ENCODE assay signal across 15 cellular contexts in genomic region chr7:69843653-69844052, GRCh38.
A peak's percentile ranks its signal among the peaks of the same experiment; 100 is the strongest.
DNase-seq lines count a peak whose midpoint lies in the region; ATAC-seq and TF ChIP-seq lines count a peak whose summit lies in the region.
"Had no signal": no experiment of that assay in that cellular context is flagged by ENCODE, and none has a peak within 500 bp of the region (broad histone marks: within the 10 kb centered on the region; RNA-seq: fewer than 3 reads in every experiment).

No MANE protein-coding gene starts in this region.

- H3K27ac Mint-ChIP-seq in natural killer cell treated with Interleukin-12 subunit alpha and Interleukin-12 subunit beta and Interleukin-15 and Interleukin-18, amount 100 ng/mL, for 72 hours = no peak overlapping the region
- H3K27ac Mint-ChIP-seq: activated naive CD8-positive, alpha-beta T cell had no signal

- no peaks in the 10 kb centered on the region for H3K36me3 Mint-ChIP-seq in natural killer cell treated with Interleukin-12 subunit alpha and Interleukin-12 subunit beta and Interleukin-15 and Interleukin-18, amount 100 ng/mL, for 72 hours
- H3K36me3 Mint-ChIP-seq: activated naive CD8-positive, alpha-beta T cell had no signal

- peaks cover 0 to 3% of the 10 kb centered on the region in 2 donors for H3K4me1 Mint-ChIP-seq in natural killer cell treated with Interleukin-12 subunit alpha and Interleukin-12 subunit beta and Interleukin-15 and Interleukin-18, amount 100 ng/mL, for 72 hours (ENCODE audit: low read depth in 2 of 2)

- H3K4me3 ChIP-seq in GM12864 (ENCODE audit: low read depth, low read length) = no peak overlapping the region
- H3K4me3 ChIP-seq: A549 had no signal

- TF ChIP-seq CTCF in GM12864 (IDR thresholded peaks at IDR 0.05; ENCODE audit: low read depth, low read length, missing control alignments) = no peak

- H3K27me3 Mint-ChIP-seq in natural killer cell treated with Interleukin-12 subunit alpha and Interleukin-12 subunit beta and Interleukin-15 and Interleukin-18, amount 100 ng/mL, for 72 hours = peaks cover 6 to 14% of the 10 kb centered on the region in 2 donors

- H3K4me3 Mint-ChIP-seq in natural killer cell treated with Interleukin-12 subunit alpha and Interleukin-12 subunit beta and Interleukin-15 and Interleukin-18, amount 100 ng/mL, for 72 hours = no peak overlapping the region
- H3K4me3 Mint-ChIP-seq: activated naive CD8-positive, alpha-beta T cell had no signal

- no peaks in the 10 kb centered on the region for H3K9me3 Mint-ChIP-seq in natural killer cell treated with Interleukin-12 subunit alpha and Interleukin-12 subunit beta and Interleukin-15 and Interleukin-18, amount 100 ng/mL, for 72 hours

- peak; percentile 59 for DNase-seq in GM12864 (ENCODE audit: low read depth)
- no peak for DNase-seq in stimulated activated CD4-positive, alpha-beta T cell treated with anti-CD3 and anti-CD28 coated beads, Interleukin-4, amount 100 ng/mL, for 4 hours
- no peak for DNase-seq in natural killer cell treated with Interleukin-12 subunit alpha and Interleukin-12 subunit beta and Interleukin-15 and Interleukin-18, amount 100 ng/mL, for 72 hours (ENCODE audit: low spot score)
- no peak for DNase-seq in NCI-H1417 treated with DMSO at 0.1 percent for 48 hours (lab: John Stamatoyannopoulos, UW)
- DNase-seq: central memory CD4-positive, alpha-beta T cell; COR-L47; NCI-H2029 treated with DMSO at 0.1 percent for 48 hours; NCI-H82; stimulated activated naive CD4-positive, alpha-beta T cell had no signal

- peak; percentile 82 for ATAC-seq in GM19324 (IDR thresholded peaks at IDR 0.05; ENCODE audit: low FRiP score, unreplicated experiment)
- ATAC-seq in HG02610 (IDR thresholded peaks at IDR 0.05; ENCODE audit: unreplicated experiment) = peak; percentile 31
- peak; percentile 72 for ATAC-seq in HG03439 (IDR thresholded peaks at IDR 0.05; ENCODE audit: unreplicated experiment)
- no peak for ATAC-seq in SK-N-SH treated with all-trans-retinoic acid at 6 μM for 48 hours
- ATAC-seq in natural killer cell treated with Interleukin-12 subunit alpha and Interleukin-12 subunit beta and Interleukin-15 and Interleukin-18, amount 100 ng/mL, for 72 hours = no peak
- ATAC-seq: A549 had no signal

TF ChIP-seq in SK-N-SH treated with all-trans-retinoic acid at 6 μM for 48 hours, 23 proteins besides CTCF, POLR2A, EP300 and RAD21:
- no peak for TF ChIP-seq ZFP3 (CRISPR knock-in tag; IDR thresholded peaks at IDR 0.05)
- TF ChIP-seq PATZ1 (CRISPR knock-in tag; IDR thresholded peaks at IDR 0.05; ENCODE audit: borderline replicate concordance) = no peak
- TF ChIP-seq GLIS3 (CRISPR knock-in tag; IDR thresholded peaks at IDR 0.05) = no peak
- TF ChIP-seq ESRRG (CRISPR knock-in tag; IDR thresholded peaks at IDR 0.05) = no peak
- no peak for TF ChIP-seq BACH2 (CRISPR knock-in tag; IDR thresholded peaks at IDR 0.05; ENCODE audit: borderline replicate concordance)
- TF ChIP-seq TSHZ2 (CRISPR knock-in tag; IDR thresholded peaks at IDR 0.05) = no peak
- no peak for TF ChIP-seq SNAI2 (CRISPR knock-in tag; IDR thresholded peaks at IDR 0.05)
- no peak for TF ChIP-seq PPARA (CRISPR knock-in tag; IDR thresholded peaks at IDR 0.05; ENCODE audit: borderline replicate concordance)
- no peak for TF ChIP-seq ZNF565 (CRISPR knock-in tag; conservative IDR thresholded peaks at IDR 0.05; ENCODE audit: low read depth)
- TF ChIP-seq ISL1 (CRISPR knock-in tag; IDR thresholded peaks at IDR 0.05) = no peak
- TF ChIP-seq RARB (CRISPR knock-in tag; IDR thresholded peaks at IDR 0.05) = no peak

Comparison
In these comparisons a context has a peak if more than half of its experiments do, and no peak if none do; other contexts are left out.
1. ATAC-seq: peak in GM19324 (single experiment), HG02610 (single experiment) and HG03439 (single experiment); none in SK-N-SH treated with all-trans-retinoic acid at 6 μM for 48 hours (single experiment) and natural killer cell treated with Interleukin-12 subunit alpha and Interleukin-12 subunit beta and Interleukin-15 and Interleukin-18, amount 100 ng/mL, for 72 hours (0 of 2).